3 cellular contexts compared by ENCODE assay signal in genomic region chr2:131209773-131210104, GRCh38. TPM values are rescaled to one million over a fixed set of nuclear protein-coding genes. Genes with fewer than 3 reads are reported as not detected.
"Had no signal": no experiment of that assay in that cellular context is flagged by ENCODE, and none has a peak within 500 bp of the region (broad histone marks: within the 10 kb centered on the region; RNA-seq: fewer than 3 reads in every experiment).

No MANE protein-coding gene starts in this region.

RNA-seq across cellular contexts. Expression of gene POTEE, which starts 0.4 kb away (rescaled TPM):
- total RNA-seq: MCF 10A, Right ventricle myocardium superior had no signal
- polyA plus RNA-seq: aorta had no signal
